ENCODE assay signal across 8 cellular contexts in the genomic region with DNA sequence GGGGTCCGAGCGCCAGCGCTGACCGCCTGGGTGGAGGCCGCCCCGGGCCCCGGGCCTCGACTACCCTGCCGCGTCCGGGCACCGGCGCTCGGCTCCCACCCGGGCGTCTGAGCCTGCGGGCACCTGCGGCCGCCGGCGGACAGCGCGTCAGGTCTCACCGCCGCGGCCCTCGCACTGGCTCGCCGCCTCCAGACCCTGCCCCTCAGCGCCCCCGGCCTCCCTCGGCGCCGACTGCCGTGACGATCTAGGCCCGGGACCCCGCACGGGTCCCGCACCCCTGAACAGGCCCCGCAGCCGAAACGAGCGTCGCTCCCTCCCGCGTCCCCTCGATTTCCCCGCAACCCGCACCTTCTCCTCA. TPM values are rescaled to one million over a fixed set of nuclear protein-coding genes. Genes with fewer than 3 reads are reported as not detected.
DNase-seq lines count a peak whose midpoint lies in the region; ATAC-seq, FAIRE-seq and TF ChIP-seq lines count a peak whose summit lies in the region.

No MANE protein-coding gene starts in this region.

- peaks cover 19% of the 10 kb centered on the region for H3K36me3 ChIP-seq in HUES6 (ENCODE audit: control insufficient read depth, insufficient read depth, low read length)
- H3K36me3 ChIP-seq in astrocyte (ENCODE audit: insufficient read depth, low read length) = peaks cover 10% of the 10 kb centered on the region
- peaks cover 0 to 20% (median 14%) of the 10 kb centered on the region in 5 donors for H3K36me3 ChIP-seq in subcutaneous abdominal adipose tissue (ENCODE audit: control insufficient read depth in 5 of 5, insufficient read depth in 5 of 5, low read length in 5 of 5)

- no peaks in the 10 kb centered on the region for H3K27me3 Mint-ChIP-seq in astrocyte (ENCODE audit: low read depth, unreplicated experiment)

- peak overlapping the region; percentile 89 for H3K4me2 ChIP-seq in astrocyte (ENCODE audit: low read length)

- peak overlapping the region; percentile 98 for H2AFZ ChIP-seq in astrocyte (ENCODE audit: low read depth, low read length)

- FAIRE-seq in astrocyte (lab: Jason Lieb, UNC) = no peak

- H3K4me3 ChIP-seq in HUES6 (ENCODE audit: low read depth, low read length) = peak overlapping the region; percentile 73
- peak overlapping the region; percentile 81 for H3K4me3 ChIP-seq in astrocyte (ENCODE audit: insufficient read depth, low read depth, low read length)
- peak overlapping the region; percentile 50 to 96 (median 84) for H3K4me3 ChIP-seq in subcutaneous abdominal adipose tissue (ENCODE audit: low read depth in 1 of 5, low read length in 5 of 5)

- H3K27ac Mint-ChIP-seq in astrocyte (ENCODE audit: unreplicated experiment) = peak overlapping the region; percentile 88

- H3K4me1 Mint-ChIP-seq in astrocyte (ENCODE audit: low read depth, unreplicated experiment) = no peaks in the 10 kb centered on the region

- H4K20me1 ChIP-seq in astrocyte (ENCODE audit: insufficient read depth, low read length) = peaks cover 4% of the 10 kb centered on the region

- H3K9me3 ChIP-seq in HUES6 (ENCODE audit: control insufficient read depth, insufficient read depth, low read depth, low read length) (no peaks in the 10 kb centered on the region), astrocyte (ENCODE audit: insufficient read depth, low read depth, low read length) (no peaks in the 10 kb centered on the region), subcutaneous abdominal adipose tissue (ENCODE audit: control insufficient read depth in 5 of 5, low read length in 5 of 5) (no peaks in the 10 kb centered on the region)

- H3K36me3 Mint-ChIP-seq in astrocyte (ENCODE audit: low read depth, unreplicated experiment) = peaks cover 2% of the 10 kb centered on the region

- H3K9me3 Mint-ChIP-seq in astrocyte (ENCODE audit: unreplicated experiment) = no peaks in the 10 kb centered on the region

- peaks cover 8% of the 10 kb centered on the region; the same call in 1 of the 2 replicates for H3K4me1 ChIP-seq in HUES6 (ENCODE audit: control insufficient read depth, insufficient read depth, low read length)
- no peaks in the 10 kb centered on the region for H3K4me1 ChIP-seq in astrocyte (ENCODE audit: insufficient read depth, low read length)
- peaks cover 0 to 16% (median 12%) of the 10 kb centered on the region in 5 donors for H3K4me1 ChIP-seq in subcutaneous abdominal adipose tissue (ENCODE audit: control insufficient read depth in 5 of 5, insufficient read depth in 5 of 5, low read length in 5 of 5)

- DNase-seq in EH (ENCODE audit: low read depth) (peak; percentile 17), astrocyte (ENCODE audit: low read depth) (no peak), kidney tubule cell (ENCODE audit: low spot score) (peak; percentile 8), NOMO-1 treated with dmso at 0.1 percent for 144 hours (lab: John Stamatoyannopoulos, UW; ENCODE audit: unreplicated experiment) (no peak), NCI-H2107 treated with DMSO at 0.1 percent for 48 hours (lab: John Stamatoyannopoulos, UW; ENCODE audit: unreplicated experiment) (no peak)

- no peak for TF ChIP-seq CTCF in astrocyte (IDR thresholded peaks at IDR 0.05; ENCODE audit: insufficient read depth, low read depth, low read length)

- H3K9ac ChIP-seq in HUES6 (ENCODE audit: low read length) (peak overlapping the region; percentile 92), astrocyte (ENCODE audit: low read length) (peak overlapping the region; percentile 91), subcutaneous abdominal adipose tissue (ENCODE audit: low read length in 5 of 5) (peak overlapping the region in 4 of 5 donors; percentile 73 to 92 (median 85))

- H3K27ac ChIP-seq in HUES6 (ENCODE audit: low read depth, low read length) (peak overlapping the region; percentile 86), astrocyte (ENCODE audit: low read depth, low read length) (peak overlapping the region; percentile 93), subcutaneous abdominal adipose tissue (ENCODE audit: low read depth, low read length) (peak overlapping the region; percentile 53)

- peak overlapping the region; percentile 98 for H3K4me3 Mint-ChIP-seq in astrocyte (ENCODE audit: unreplicated experiment)

- no peaks in the 10 kb centered on the region for H3K27me3 ChIP-seq in HUES6 (ENCODE audit: control insufficient read depth, insufficient read depth, low read length)
- H3K27me3 ChIP-seq in astrocyte (ENCODE audit: insufficient read depth, low read length) = no peaks in the 10 kb centered on the region
- no peaks in the 10 kb centered on the region for H3K27me3 ChIP-seq in subcutaneous abdominal adipose tissue (ENCODE audit: control insufficient read depth in 5 of 5, insufficient read depth in 4 of 5, low read length in 5 of 5)

- peaks cover 67% of the 10 kb centered on the region for H3K79me2 ChIP-seq in astrocyte (ENCODE audit: insufficient read depth, low read length)

- ATAC-seq in GM21423 (IDR thresholded peaks at IDR 0.05; ENCODE audit: unreplicated experiment) = peak; percentile 12

RNA-seq across cellular contexts. Expression of gene PRC1, which starts 0.3 kb away (rescaled TPM):
- total RNA-seq in astrocyte = 8.1 and 11.8 TPM in 2 replicates

RNA-seq across cellular contexts. Expression of gene VPS33B, which starts 28.4 kb away (rescaled TPM):
- 9.7 and 12.0 TPM in 2 replicates for total RNA-seq in astrocyte

RNA-seq across cellular contexts. Expression of gene RCCD1, which starts 39.4 kb away (rescaled TPM):
- total RNA-seq in astrocyte = 6.5 and 6.8 TPM in 2 replicates

RNA-seq across cellular contexts. Expression of gene UNC45A, which starts 59.0 kb away (rescaled TPM):
- 56.2 and 56.6 TPM in 2 replicates for total RNA-seq in astrocyte

Comparison
In these comparisons a context has a peak if more than half of its experiments do, and no peak if none do; other contexts are left out.
1. DNase-seq: peak in EH (single experiment) and kidney tubule cell (single experiment); none in astrocyte (single experiment), NOMO-1 treated with dmso at 0.1 percent for 144 hours (single experiment) and NCI-H2107 treated with DMSO at 0.1 percent for 48 hours (single experiment).
2. Peak in every context shown above with its lines, with median percentiles within 50 percentile points of each other: H3K27ac ChIP-seq, H3K4me3 ChIP-seq and H3K9ac ChIP-seq.